In the genomic region with DNA sequence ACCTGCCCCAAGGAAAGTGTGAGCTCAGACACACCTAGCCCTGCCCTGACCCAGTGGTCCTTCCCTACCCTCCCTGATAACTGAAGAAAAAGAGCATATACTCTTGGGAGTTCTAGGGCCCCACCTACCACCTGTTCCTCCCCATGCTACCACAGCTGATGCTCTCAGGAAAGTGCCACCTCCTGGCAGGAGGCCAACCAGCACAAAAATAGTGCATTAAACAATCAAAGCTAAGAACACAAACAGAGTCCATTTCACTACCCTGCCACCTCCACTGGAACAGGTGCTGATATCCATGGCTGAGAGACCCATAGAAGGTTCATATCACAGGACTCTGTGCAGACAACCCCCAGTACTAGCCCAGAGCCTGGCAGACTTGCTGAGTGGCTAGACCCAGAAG, we compare ENCODE assay signal across 20 cellular contexts.
A peak's percentile ranks its signal among the peaks of the same experiment; 100 is the strongest.
DNase-seq lines count a peak whose midpoint lies in the region; ATAC-seq and TF ChIP-seq lines count a peak whose summit lies in the region.
"Had no signal": no experiment of that assay in that cellular context is flagged by ENCODE, and none has a peak within 500 bp of the region (broad histone marks: within the 10 kb centered on the region; RNA-seq: fewer than 3 reads in every experiment).

No MANE protein-coding gene starts in this region.

- H3K9me3 Mint-ChIP-seq in endodermal cell, result peaks cover 43% of the 10 kb centered on the region
- H3K9me3 Mint-ChIP-seq: CD8-positive, alpha-beta T cell had no signal

- H3K4me3 ChIP-seq in endodermal cell (ENCODE audit: low read length), result peak overlapping the region; percentile 58
- H3K4me3 ChIP-seq in stomach, result no peak overlapping the region
- H3K4me3 ChIP-seq in ascending aorta, result no peak overlapping the region
- H3K4me3 ChIP-seq: BLaER1 treated with 17β-estradiol and CSF1 and Interleukin-3, amounts not matched to agents 10 nM and 100 nM had no signal

- H3K9me3 ChIP-seq in endodermal cell (ENCODE audit: control insufficient read depth, low read length) (peaks cover 11% of the 10 kb centered on the region), stomach (peaks cover 0 to 9% (median 0%) of the 10 kb centered on the region in 4 donors), ascending aorta (no peaks in the 10 kb centered on the region)

- no peak for ATAC-seq in HG03159 (IDR thresholded peaks at IDR 0.05; ENCODE audit: unreplicated experiment)
- ATAC-seq: CD8-positive, alpha-beta T cell; HepG2 had no signal

- no peak overlapping the region for H3K9ac ChIP-seq in endodermal cell (ENCODE audit: extremely low read depth, low read length, poor library complexity, severe bottlenecking)
- H3K9ac ChIP-seq: BLaER1 treated with 17β-estradiol and CSF1 and Interleukin-3, amounts not matched to agents 10 nM and 100 nM; KMS-11 had no signal

- H3K36me3 ChIP-seq in endodermal cell (ENCODE audit: control insufficient read depth, insufficient read depth, low read length) (no peaks in the 10 kb centered on the region), stomach (no peaks in the 10 kb centered on the region), ascending aorta (no peaks in the 10 kb centered on the region)
- H3K36me3 ChIP-seq: BLaER1 treated with 17β-estradiol and CSF1 and Interleukin-3, amounts not matched to agents 10 nM and 100 nM had no signal

- DNase-seq in NCI-H748 (lab: John Stamatoyannopoulos, UW; ENCODE audit: unreplicated experiment) (peak; percentile 70), NCI-H748 treated with DMSO at 0.1 percent for 48 hours (lab: John Stamatoyannopoulos, UW) (no peak), NCI-H345 treated with DMSO at 0.1 percent for 48 hours (lab: John Stamatoyannopoulos, UW; ENCODE audit: unreplicated experiment) (peak; percentile 8), endodermal cell (no peak), stomach (no peak), ascending aorta (ENCODE audit: low spot score in 2 of 2) (no peak)
- DNase-seq: CD8-positive, alpha-beta T cell; GDM1; MV-4-11; NCI-H1694; NCI-H2107; NCI-H446 treated with DMSO at 0.1 percent for 48 hours; NCI-H774; OCI-M1; SIG-M5; T-helper 1 cell had no signal

- TF ChIP-seq POLR2A in stomach (IDR thresholded peaks at IDR 0.05), result no peak

- TF ChIP-seq EP300 in stomach (IDR thresholded peaks at IDR 0.05), result no peak

- H3K27me3 ChIP-seq in endodermal cell (ENCODE audit: control insufficient read depth, insufficient read depth, low read length, poor library complexity, severe bottlenecking) (no peaks in the 10 kb centered on the region), stomach (no peaks in the 10 kb centered on the region), ascending aorta (no peaks in the 10 kb centered on the region)
- H3K27me3 ChIP-seq: BLaER1 treated with 17β-estradiol and CSF1 and Interleukin-3, amounts not matched to agents 10 nM and 100 nM had no signal

- H3K27me3 Mint-ChIP-seq in endodermal cell (ENCODE audit: insufficient read depth), result no peaks in the 10 kb centered on the region

- H3K4me3 Mint-ChIP-seq in endodermal cell, result no peak overlapping the region
- H3K4me3 Mint-ChIP-seq: CD8-positive, alpha-beta T cell had no signal

- H3K4me1 ChIP-seq in endodermal cell (ENCODE audit: control insufficient read depth, insufficient read depth, low read length) (peaks cover 4% of the 10 kb centered on the region), stomach (no peaks in the 10 kb centered on the region), ascending aorta (no peaks in the 10 kb centered on the region)
- H3K4me1 ChIP-seq: BLaER1 treated with 17β-estradiol and CSF1 and Interleukin-3, amounts not matched to agents 10 nM and 100 nM had no signal

- H3K4me1 Mint-ChIP-seq in endodermal cell, result peaks cover 20% of the 10 kb centered on the region

- TF ChIP-seq CTCF in endodermal cell (conservative IDR thresholded peaks at IDR 0.05), result no peak
- TF ChIP-seq CTCF in stomach (IDR thresholded peaks at IDR 0.05), result no peak
- TF ChIP-seq CTCF in ascending aorta (IDR thresholded peaks at IDR 0.05), result no peak

- H3K27ac ChIP-seq in endodermal cell (ENCODE audit: low read depth, low read length) (no peak overlapping the region), stomach (no peak overlapping the region), ascending aorta (no peak overlapping the region)
- H3K27ac ChIP-seq: BLaER1 treated with 17β-estradiol and CSF1 and Interleukin-3, amounts not matched to agents 10 nM and 100 nM; KMS-11 had no signal

- intact Hi-C loops in stomach (cut with DNase I; ENCODE audit: low total_unique reads) (no loop called here), ascending aorta (cut with DNase I) (no loop called here)

- no peaks in the 10 kb centered on the region for H3K36me3 Mint-ChIP-seq in endodermal cell (ENCODE audit: low read depth)
- H3K36me3 Mint-ChIP-seq: CD8-positive, alpha-beta T cell had no signal

- no peak overlapping the region for H3K27ac Mint-ChIP-seq in endodermal cell
- H3K27ac Mint-ChIP-seq: CD8-positive, alpha-beta T cell had no signal

Comparison
In these comparisons a context has a peak if more than half of its experiments do, and no peak if none do; other contexts are left out.
1. DNase-seq: peak in NCI-H748 (single experiment) and NCI-H345 treated with DMSO at 0.1 percent for 48 hours (single experiment); none in NCI-H748 treated with DMSO at 0.1 percent for 48 hours (single experiment), endodermal cell (single experiment), stomach (single experiment) and ascending aorta (0 of 2).